25 cellular contexts compared by ENCODE assay signal in the genomic region with DNA sequence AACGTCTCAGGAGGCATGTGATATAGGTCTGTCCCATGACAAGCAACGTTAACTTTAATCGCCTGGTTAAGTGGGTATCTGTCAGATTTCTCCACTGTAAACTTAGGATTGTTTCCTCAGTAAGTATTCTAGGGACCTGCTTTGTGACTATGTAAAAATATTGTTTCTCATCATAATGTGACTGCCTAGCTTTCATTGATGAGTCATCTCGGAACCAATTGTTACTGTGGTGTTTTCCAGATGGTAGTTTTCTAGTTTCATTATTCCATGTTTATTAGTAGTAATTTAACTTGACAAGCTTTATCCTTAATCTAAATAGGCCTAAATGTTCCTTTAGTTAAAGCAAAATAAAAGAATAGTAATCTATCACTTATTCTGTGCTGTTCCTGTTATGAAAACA. TPM values are rescaled to one million over a fixed set of nuclear protein-coding genes. Genes with fewer than 3 reads are reported as not detected.
"Had no signal": no experiment of that assay in that cellular context is flagged by ENCODE, and none has a peak within 500 bp of the region (broad histone marks: within the 10 kb centered on the region; RNA-seq: fewer than 3 reads in every experiment).

No MANE protein-coding gene starts in this region.

- ATAC-seq: activated CD8-positive, alpha-beta T cell treated with anti-CD3 and anti-CD28 coated beads, Interleukin-2, amount 10 ng/mL, durations not matched to agents 7 days and 5 days; activated naive CD4-positive, alpha-beta T cell treated with anti-CD3 and anti-CD28 coated beads, Interleukin-2, amount 50 U/mL, for 72 hours; activated naive CD8-positive, alpha-beta T cell treated with anti-CD3 and anti-CD28 coated beads, Interleukin-2, amount 50 U/mL, for 24 hours; body of pancreas; PC-3 had no signal

- H3K36me3 ChIP-seq: ascending aorta, MG63 had no signal

- H3K4me3 ChIP-seq: ascending aorta, body of pancreas, MG63 had no signal

- H3K4me1 ChIP-seq: ascending aorta had no signal

- H3K27me3 Mint-ChIP-seq: activated naive CD8-positive, alpha-beta T cell treated with anti-CD3 and anti-CD28 coated beads, Interleukin-2, amount 50 U/mL, for 24 hours; activated T-cell treated with anti-CD3 and anti-CD28 coated beads, Interleukin-2, amount 50 U/mL, for 24 hours had no signal

- H3K27ac ChIP-seq: ascending aorta, body of pancreas had no signal

- DNase-seq: activated CD4-positive, alpha-beta T cell treated with anti-CD3 and anti-CD28 coated beads for 48 hours; activated CD4-positive, alpha-beta T cell treated with anti-CD3 and anti-CD28 coated beads, Interleukin-2, amount 50 U/mL, for 4 hours; activated CD4-positive, CD25-positive, alpha-beta regulatory T cell treated with anti-CD3 and anti-CD28 coated beads, Interleukin-2, amount 50 U/mL, for 72 hours; activated CD8-positive, alpha-beta T cell treated with anti-CD3 and anti-CD28 coated beads, Interleukin-2, amount 10 ng/mL, durations not matched to agents 7 days and 5 days; activated effector memory CD4-positive, alpha-beta T cell treated with anti-CD3 and anti-CD28 coated beads, Interleukin-2, amount 50 U/mL, for 16 hours; activated naive CD4-positive, alpha-beta T cell treated with Interleukin-2 at 50 U/mL for 16 hours; activated naive CD8-positive, alpha-beta T cell treated with anti-CD3 and anti-CD28 coated beads, Interleukin-2, amount 50 U/mL, for 24 hours; activated T-cell treated with anti-CD3 and anti-CD28 coated beads, Interleukin-2, amount 50 U/mL, for 24 hours; amniotic stem cell; body of pancreas; MG63; MV-4-11; NCI-H1092 treated with DMSO at 0.1 percent for 48 hours; NCI-H1417 treated with DMSO at 0.1 percent for 48 hours; NCI-H1694; NCI-H2029; NCI-H345; NCI-H524; PC-3; SHP77 treated with DMSO at 0.1 percent for 48 hours had no signal

- H3K4me1 Mint-ChIP-seq: activated naive CD8-positive, alpha-beta T cell treated with anti-CD3 and anti-CD28 coated beads, Interleukin-2, amount 50 U/mL, for 24 hours; central memory CD8-positive, alpha-beta T cell had no signal

- H3K27me3 ChIP-seq: ascending aorta, body of pancreas, MG63 had no signal

- H3K9me3 ChIP-seq: ascending aorta, body of pancreas, MG63 had no signal

- H3K9me3 Mint-ChIP-seq: activated T-helper 1 cell treated with anti-CD3 and anti-CD28 coated beads, Interleukin-12 subunit alpha, Interleukin-12 subunit beta, Interleukin-2, Interleukin-4 antibody, amounts not matched to agents 30 ng/mL and 10 ng/mL and 1 ng/mL, durations not matched to agents 14 hours and 24 hours and 36 hours; central memory CD8-positive, alpha-beta T cell had no signal

- H3K27ac Mint-ChIP-seq: activated CD8-positive, alpha-beta T cell treated with anti-CD3 and anti-CD28 coated beads, Interleukin-2, amount 10 ng/mL, durations not matched to agents 7 days and 5 days; activated naive CD4-positive, alpha-beta T cell treated with anti-CD3 and anti-CD28 coated beads, Interleukin-2, amount 50 U/mL, for 72 hours; activated naive CD8-positive, alpha-beta T cell treated with anti-CD3 and anti-CD28 coated beads, Interleukin-2, amount 50 U/mL, for 24 hours; activated T-cell treated with anti-CD3 and anti-CD28 coated beads, Interleukin-2, amount 50 U/mL, for 24 hours; activated T-helper 1 cell treated with anti-CD3 and anti-CD28 coated beads, Interleukin-12 subunit alpha, Interleukin-12 subunit beta, Interleukin-2, Interleukin-4 antibody, amounts not matched to agents 30 ng/mL and 10 ng/mL and 1 ng/mL, durations not matched to agents 14 hours and 24 hours and 36 hours; T-helper 1 cell treated with Interleukin-12 subunit alpha and Interleukin-12 subunit beta and Interleukin-4 antibody, amounts not matched to agents 30 μg/mL and 1 μg/mL, for 36 hours had no signal

- H3K36me3 Mint-ChIP-seq: activated naive CD4-positive, alpha-beta T cell treated with anti-CD3 and anti-CD28 coated beads, Interleukin-2, amount 50 U/mL, for 72 hours had no signal

- H3K4me3 Mint-ChIP-seq: activated CD8-positive, alpha-beta T cell treated with anti-CD3 and anti-CD28 coated beads, Interleukin-2, amount 10 ng/mL, durations not matched to agents 7 days and 5 days; activated naive CD8-positive, alpha-beta T cell treated with anti-CD3 and anti-CD28 coated beads, Interleukin-2, amount 50 U/mL, for 24 hours; activated T-cell treated with anti-CD3 and anti-CD28 coated beads, Interleukin-2, amount 50 U/mL, for 24 hours; activated T-helper 1 cell treated with anti-CD3 and anti-CD28 coated beads, Interleukin-12 subunit alpha, Interleukin-12 subunit beta, Interleukin-2, Interleukin-4 antibody, amounts not matched to agents 30 ng/mL and 10 ng/mL and 1 ng/mL, durations not matched to agents 14 hours and 24 hours and 36 hours; central memory CD8-positive, alpha-beta T cell; T-helper 1 cell treated with Interleukin-12 subunit alpha and Interleukin-12 subunit beta and Interleukin-4 antibody, amounts not matched to agents 30 μg/mL and 1 μg/mL, for 36 hours had no signal

RNA-seq across cellular contexts. Expression of gene GATA6, which starts 28.2 kb away (rescaled TPM):
- total RNA-seq: activated CD8-positive, alpha-beta T cell treated with anti-CD3 and anti-CD28 coated beads, Interleukin-2, amount 10 ng/mL, durations not matched to agents 7 days and 5 days; activated naive CD4-positive, alpha-beta T cell treated with anti-CD3 and anti-CD28 coated beads, Interleukin-2, amount 50 U/mL, for 72 hours; activated T-helper 1 cell treated with anti-CD3 and anti-CD28 coated beads, Interleukin-12 subunit alpha, Interleukin-12 subunit beta, Interleukin-2, Interleukin-4 antibody, amounts not matched to agents 30 ng/mL and 10 ng/mL and 1 ng/mL, durations not matched to agents 14 hours and 24 hours and 36 hours had no signal
